In the genomic region with DNA sequence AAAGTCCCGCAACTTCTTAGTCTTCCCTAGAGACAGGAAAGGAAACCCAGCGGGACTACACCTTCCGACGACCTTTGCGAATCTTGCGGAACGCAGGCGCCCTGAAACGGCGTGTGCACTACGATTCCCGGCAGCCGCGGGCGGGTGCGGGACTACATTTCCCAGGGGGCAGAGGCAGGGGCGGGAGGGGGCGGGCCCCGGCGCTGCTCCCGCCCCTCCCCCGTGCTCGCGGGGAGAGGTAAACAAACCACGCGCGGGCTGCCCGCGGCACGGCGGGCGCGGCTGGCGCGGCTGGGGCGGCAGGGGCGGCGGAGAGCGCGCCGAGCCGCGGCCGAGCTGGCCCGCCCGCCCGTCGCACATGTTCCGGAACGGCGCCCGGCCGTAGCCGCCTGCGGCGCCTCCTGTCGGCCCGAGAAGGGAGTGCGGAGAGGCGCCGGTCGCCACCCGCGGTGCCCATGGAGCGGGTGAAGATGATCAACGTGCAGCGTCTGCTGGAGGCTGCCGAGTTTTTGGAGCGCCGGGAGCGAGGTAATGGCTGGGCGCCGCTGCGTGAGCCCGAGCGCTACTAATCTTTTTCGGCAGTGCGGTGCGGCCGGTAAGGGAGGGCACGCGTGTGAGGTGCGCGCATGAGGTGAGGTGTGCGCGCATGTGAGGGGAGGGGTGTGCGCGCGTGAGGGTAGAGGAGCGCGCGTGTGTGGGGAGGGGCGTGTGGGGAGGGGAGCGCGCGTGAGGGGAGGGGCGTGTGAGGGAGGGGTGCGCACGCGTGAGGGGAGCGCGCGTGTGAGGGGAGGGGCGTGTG, we compare ENCODE assay signal across 8 cellular contexts. TPM values are rescaled to one million over a fixed set of nuclear protein-coding genes. Genes with fewer than 3 reads are reported as not detected.
A peak's percentile ranks its signal among the peaks of the same experiment; 100 is the strongest.
DNase-seq lines count a peak whose midpoint lies in the region; TF ChIP-seq lines count a peak whose summit lies in the region.

No MANE protein-coding gene starts in this region.

- peak overlapping the region; percentile 97 for H3K27ac Mint-ChIP-seq in activated naive CD4-positive, alpha-beta T cell treated with anti-CD3 and anti-CD28 coated beads, Interleukin-2, amount 10 ng/mL, durations not matched to agents 7 days and 5 days

- H3K9me3 Mint-ChIP-seq in activated naive CD4-positive, alpha-beta T cell treated with anti-CD3 and anti-CD28 coated beads, Interleukin-2, amount 10 ng/mL, durations not matched to agents 7 days and 5 days: no peaks in the 10 kb centered on the region

- peak overlapping the region; percentile 90 for H3K27ac ChIP-seq in HEK293 (ENCODE audit: extremely low read depth, low read depth, low read length)
- H3K27ac ChIP-seq in MM.1S (ENCODE audit: low read length): peak overlapping the region; percentile 75; the same call in 1 of the 2 replicates
- peak overlapping the region; percentile 96 for H3K27ac ChIP-seq in substantia nigra (ENCODE audit: low read depth, low read length, poor library complexity, severe bottlenecking)

- H2AFZ ChIP-seq in MM.1S (ENCODE audit: low read length): peak overlapping the region; percentile 86

- TF ChIP-seq CTCF in HEK293 (tag by site-specific recombination; IDR thresholded peaks at IDR 0.05): peak; percentile 76
- TF ChIP-seq CTCF in MM.1S (IDR thresholded peaks at IDR 0.05; ENCODE audit: low read length): peak; percentile 57

- H3K9me3 ChIP-seq in HEK293 (ENCODE audit: control insufficient read depth, insufficient read depth, low read depth, low read length) (no peaks in the 10 kb centered on the region), MM.1S (replicated peaks; ENCODE audit: insufficient read depth, low read length) (no peaks in the 10 kb centered on the region)

- H3K36me3 ChIP-seq in HEK293 (ENCODE audit: control insufficient read depth in 2 of 2, insufficient read depth in 1 of 2, low read length in 2 of 2) (peaks cover 7 to 18% of the 10 kb centered on the region in 2 experiments; a peak in 2 of 3 replicates), MM.1S (replicated peaks; ENCODE audit: insufficient read depth, low read length) (no peaks in the 10 kb centered on the region)

- H3K4me3 ChIP-seq in HEK293 (ENCODE audit: low read depth, low read length) (peak overlapping the region; percentile 85), MM.1S (ENCODE audit: low read length) (peak overlapping the region; percentile 89)

- peaks cover 11% of the 10 kb centered on the region; the same call in 1 of the 2 replicates for H3K79me2 ChIP-seq in MM.1S (ENCODE audit: low read length)

- DNase-seq in GF-D8 (lab: John Stamatoyannopoulos, UW) (peak; percentile 66), MM.1S (peak; percentile 94), SK-MEL-5 (ENCODE audit: low read depth, low spot score) (peak; percentile 93), globus pallidus (ENCODE audit: low spot score) (peak; percentile 96), non-pigmented ciliary epithelial cell (ENCODE audit: low read depth) (peak; percentile 75), substantia nigra (lab: John Stamatoyannopoulos, UW) (peak; percentile 38 to 97 (median 86))
- peak; percentile 90 for DNase-seq in activated naive CD4-positive, alpha-beta T cell treated with anti-CD3 and anti-CD28 coated beads, Interleukin-2, amount 10 ng/mL, durations not matched to agents 7 days and 5 days

- no peaks in the 10 kb centered on the region for H3K9me2 ChIP-seq in MM.1S (replicated peaks; ENCODE audit: insufficient read depth, low read length)

- peaks cover 31% of the 10 kb centered on the region for H3K27me3 Mint-ChIP-seq in activated naive CD4-positive, alpha-beta T cell treated with anti-CD3 and anti-CD28 coated beads, Interleukin-2, amount 10 ng/mL, durations not matched to agents 7 days and 5 days

- no peaks in the 10 kb centered on the region for H4K20me1 ChIP-seq in MM.1S (ENCODE audit: insufficient read depth, low read length)

- CTCF ChIA-PET in HEK293 (lab: Yijun Ruan, JAX): interaction anchor here (0.7 to 1.3 kb wide), 5 partner anchors 17 to 124 kb away, joined by 3 to 5 read pairs (median 3); no protein-coding TSS in a partner anchor
- CTCF ChIA-PET in activated naive CD4-positive, alpha-beta T cell treated with anti-CD3 and anti-CD28 coated beads, Interleukin-2, amount 10 ng/mL, durations not matched to agents 7 days and 5 days (lab: Charles Lee): interaction anchor here (4.6 kb wide), 1 partner anchor 16 kb away, joined by 37 read pairs; no protein-coding TSS in a partner anchor

- in situ Hi-C loops in SK-MEL-5 (cut with HindIII; ENCODE audit: low pct_unique_long_range_greater_than_20kb, low sequenced_read_pairs): no loop called here

- H3K4me2 ChIP-seq in MM.1S (ENCODE audit: low read depth, low read length): peak overlapping the region; percentile 89

- H3K4me1 Mint-ChIP-seq in activated naive CD4-positive, alpha-beta T cell treated with anti-CD3 and anti-CD28 coated beads, Interleukin-2, amount 10 ng/mL, durations not matched to agents 7 days and 5 days: peaks cover 54% of the 10 kb centered on the region

- POLR2A ChIA-PET in HEK293 (lab: Yijun Ruan, JAX): interaction anchor here (0.8 to 2.2 kb wide), 5 partner anchors 16 to 218 kb away, joined by 3 to 15 read pairs (median 5); a partner anchor contains a TSS

- H3K4me3 Mint-ChIP-seq in activated naive CD4-positive, alpha-beta T cell treated with anti-CD3 and anti-CD28 coated beads, Interleukin-2, amount 10 ng/mL, durations not matched to agents 7 days and 5 days: peak overlapping the region; percentile 92

- peaks cover 14% of the 10 kb centered on the region for H3K36me3 Mint-ChIP-seq in activated naive CD4-positive, alpha-beta T cell treated with anti-CD3 and anti-CD28 coated beads, Interleukin-2, amount 10 ng/mL, durations not matched to agents 7 days and 5 days

- H3K27me3 ChIP-seq in MM.1S (replicated peaks; ENCODE audit: insufficient read depth, low read length): no peaks in the 10 kb centered on the region

- peaks cover 29% of the 10 kb centered on the region for H3F3A ChIP-seq in MM.1S (ENCODE audit: insufficient read depth, low read length)

- H3K4me1 ChIP-seq in HEK293 (ENCODE audit: control insufficient read depth, insufficient read depth, low read length): peaks cover 7% of the 10 kb centered on the region
- H3K4me1 ChIP-seq in MM.1S (ENCODE audit: low read length): peaks cover 18% of the 10 kb centered on the region

- H3K9ac ChIP-seq in MM.1S (ENCODE audit: low read length): peak overlapping the region; percentile 76

TF ChIP-seq in HEK293, 187 proteins besides CTCF, POLR2A, EP300 and RAD21 (continues in another document):
- TF ChIP-seq ZNF266 (tag by site-specific recombination; IDR thresholded peaks at IDR 0.05; ENCODE audit: low read depth) (no peak), ZNF112 (tag by site-specific recombination; IDR thresholded peaks at IDR 0.05) (no peak), ZNF76 (tag by site-specific recombination; IDR thresholded peaks at IDR 0.05; ENCODE audit: borderline replicate concordance, low read depth) (peak; percentile 98), ZNF549 (tag by site-specific recombination; IDR thresholded peaks at IDR 0.05) (no peak), ZNF707 (tag by site-specific recombination; IDR thresholded peaks at IDR 0.05) (no peak), ZNF274 (IDR thresholded peaks at IDR 0.05; ENCODE audit: low read length) (no peak), ZNF274 (tag by site-specific recombination; IDR thresholded peaks at IDR 0.05; ENCODE audit: borderline replicate concordance) (no peak), ZBTB7A (tag by site-specific recombination; IDR thresholded peaks at IDR 0.05; ENCODE audit: low read depth) (no peak), KLF9 (tag by site-specific recombination; IDR thresholded peaks at IDR 0.05; ENCODE audit: low read depth) (peak; percentile 63; the same call in 1 of the 2 replicates), GLIS1 (tag by site-specific recombination; IDR thresholded peaks at IDR 0.05) (peak; percentile 54), ZNF19 (tag by site-specific recombination; IDR thresholded peaks at IDR 0.05; ENCODE audit: low read depth) (no peak), ZNF561 (tag by site-specific recombination; IDR thresholded peaks at IDR 0.05; ENCODE audit: borderline replicate concordance) (peak; percentile 98), ZSCAN30 (tag by site-specific recombination; IDR thresholded peaks at IDR 0.05) (0 out of 2 replicates have a peak, but pooled peaks have one; percentile 49), GLIS2 (tag by site-specific recombination; IDR thresholded peaks at IDR 0.05) (peak; percentile 70), ZNF221 (tag by site-specific recombination; IDR thresholded peaks at IDR 0.05; ENCODE audit: borderline replicate concordance) (no peak), ZNF416 (tag by site-specific recombination; IDR thresholded peaks at IDR 0.05) (no peak), ZNF843 (tag by site-specific recombination; IDR thresholded peaks at IDR 0.05) (no peak), ZIC2 (tag by site-specific recombination; IDR thresholded peaks at IDR 0.05) (peak; percentile 71), RBAK (tag by site-specific recombination; IDR thresholded peaks at IDR 0.05) (no peak), ZBTB17 (tag by site-specific recombination; IDR thresholded peaks at IDR 0.05) (peak; percentile 72)
- TF ChIP-seq, protein P1, sequence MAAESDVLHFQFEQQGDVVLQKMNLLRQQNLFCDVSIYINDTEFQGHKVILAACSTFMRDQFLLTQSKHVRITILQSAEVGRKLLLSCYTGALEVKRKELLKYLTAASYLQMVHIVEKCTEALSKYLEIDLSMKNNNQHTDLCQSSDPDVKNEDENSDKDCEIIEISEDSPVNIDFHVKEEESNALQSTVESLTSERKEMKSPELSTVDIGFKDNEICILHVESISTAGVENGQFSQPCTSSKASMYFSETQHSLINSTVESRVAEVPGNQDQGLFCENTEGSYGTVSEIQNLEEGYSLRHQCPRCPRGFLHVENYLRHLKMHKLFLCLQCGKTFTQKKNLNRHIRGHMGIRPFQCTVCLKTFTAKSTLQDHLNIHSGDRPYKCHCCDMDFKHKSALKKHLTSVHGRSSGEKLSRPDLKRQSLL (tag by site-specific recombination; IDR thresholded peaks at IDR 0.05): 0 out of 2 replicates have a peak, but pooled peaks have one; percentile 31

RNA-seq across cellular contexts. Expression of a gene that starts 18.6 kb away (rescaled TPM):
- 52.9 and 53.9 TPM in 2 replicates for total RNA-seq in SK-MEL-5 (2014; rRNA removed; shearing (Covaris generic))
- polyA plus RNA-seq in SK-MEL-5 (2015; cell fraction: cytosol; rRNA removed): 30.5 and 39.3 TPM in 2 replicates
- polyA plus RNA-seq in SK-MEL-5 (2015; cell fraction: nucleus; rRNA removed): 459 and 547 TPM in 2 replicates

Comparison
In these comparisons a context has a peak if more than half of its experiments do, and no peak if none do; other contexts are left out.
1. Peak in every context shown above with its lines: DNase-seq, H3K4me3 ChIP-seq and H3K27ac ChIP-seq.